Comparison of ENCODE assay signal across 20 cellular contexts in the genomic region with DNA sequence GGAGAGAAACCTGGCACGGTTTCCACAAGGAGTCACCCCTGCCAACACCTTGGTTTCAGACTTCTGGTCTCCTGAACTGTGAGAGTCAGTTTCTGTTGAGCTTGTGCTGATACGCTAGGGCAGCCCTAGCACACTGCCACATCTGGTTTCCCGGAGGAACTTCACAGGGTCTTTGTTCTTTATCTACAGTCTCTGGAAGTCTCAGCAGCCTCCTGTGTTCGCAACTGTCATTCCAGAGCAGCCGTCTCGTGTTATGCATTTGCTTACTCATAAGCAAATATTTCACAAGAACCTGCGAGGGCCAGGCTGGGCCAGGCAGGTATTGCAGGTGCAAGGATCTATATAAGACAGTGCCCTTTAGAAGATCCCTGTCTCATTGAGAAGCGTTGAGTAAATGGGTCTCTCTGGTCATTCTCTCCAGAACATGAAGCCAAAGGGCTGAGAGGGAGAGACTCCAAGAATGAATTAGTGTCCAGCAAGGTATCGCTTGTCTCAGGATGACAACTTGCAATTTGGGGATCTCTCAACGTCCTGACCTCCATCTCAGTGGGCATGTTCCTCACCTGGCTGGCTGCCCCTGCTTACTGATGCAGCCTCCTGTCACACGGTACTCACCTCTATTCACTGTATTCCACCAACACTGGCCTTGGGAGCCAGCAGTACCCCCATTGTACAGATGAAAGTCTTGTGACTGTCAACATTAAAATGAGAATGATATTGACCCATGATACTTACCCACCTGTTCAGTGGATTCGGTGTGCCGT.
DNase-seq lines count a peak whose midpoint lies in the region; ATAC-seq and TF ChIP-seq lines count a peak whose summit lies in the region.
"Had no signal": no experiment of that assay in that cellular context is flagged by ENCODE, and none has a peak within 500 bp of the region (broad histone marks: within the 10 kb centered on the region; RNA-seq: fewer than 3 reads in every experiment).

No MANE protein-coding gene starts in this region.

- no peaks in the 10 kb centered on the region for H3K36me3 ChIP-seq in osteoblast (ENCODE audit: insufficient read depth, low read length)

- no peaks in the 10 kb centered on the region for H3K9me3 ChIP-seq in osteoblast (ENCODE audit: low read depth, low read length)
- H3K9me3 ChIP-seq: SK-N-SH had no signal

- no peak overlapping the region for H3K4me3 Mint-ChIP-seq in WTC11
- H3K4me3 Mint-ChIP-seq: activated CD4-positive, alpha-beta memory T cell treated with anti-CD3 and anti-CD28 coated beads for 36 hours; activated naive CD8-positive, alpha-beta T cell treated with anti-CD3 and anti-CD28 coated beads, Interleukin-2, amount 50 U/mL, for 24 hours; stimulated activated effector memory CD8-positive, alpha-beta T cell treated with anti-CD3 and anti-CD28 coated beads, Interleukin-12 subunit alpha, Interleukin-12 subunit beta, amount 100 ng/mL, for 72 hours had no signal

- no peaks in the 10 kb centered on the region; the same call in 1 of the 2 replicates for H3K9me3 Mint-ChIP-seq in WTC11
- H3K9me3 Mint-ChIP-seq: activated CD4-positive, alpha-beta memory T cell treated with anti-CD3 and anti-CD28 coated beads for 36 hours; activated naive CD8-positive, alpha-beta T cell treated with anti-CD3 and anti-CD28 coated beads, Interleukin-2, amount 50 U/mL, for 24 hours; stimulated activated effector memory CD8-positive, alpha-beta T cell treated with anti-CD3 and anti-CD28 coated beads, Interleukin-12 subunit alpha, Interleukin-12 subunit beta, amount 100 ng/mL, for 72 hours had no signal

- H3K27me3 Mint-ChIP-seq in WTC11 (ENCODE audit: low read depth): no peaks in the 10 kb centered on the region; the same call in 1 of the 2 replicates
- H3K27me3 Mint-ChIP-seq: activated CD4-positive, alpha-beta memory T cell treated with anti-CD3 and anti-CD28 coated beads for 36 hours; activated naive CD8-positive, alpha-beta T cell treated with anti-CD3 and anti-CD28 coated beads, Interleukin-2, amount 50 U/mL, for 24 hours had no signal

- POLR2A ChIA-PET in WTC11 (lab: Charles Lee): no interaction called here

- CTCF ChIA-PET in WTC11 (lab: Charles Lee): interaction anchor here (1.0 kb wide), 1 partner anchor 238 kb away, joined by 3 read pairs; no protein-coding TSS in a partner anchor

- no peak overlapping the region for H3K4me2 ChIP-seq in osteoblast (ENCODE audit: insufficient read depth, low read length)
- H3K4me2 ChIP-seq: SK-N-SH had no signal

- no peaks in the 10 kb centered on the region for H3K4me1 ChIP-seq in osteoblast (ENCODE audit: insufficient read depth, low read length)

- ATAC-seq in WTC11: peak; percentile 73
- ATAC-seq: activated naive CD8-positive, alpha-beta T cell treated with anti-CD3 and anti-CD28 coated beads, Interleukin-2, amount 50 U/mL, for 24 hours; stimulated activated effector memory CD8-positive, alpha-beta T cell treated with anti-CD3 and anti-CD28 coated beads, Interleukin-12 subunit alpha, Interleukin-12 subunit beta, amount 100 ng/mL, for 72 hours had no signal

- H3K4me3 ChIP-seq in osteoblast (ENCODE audit: insufficient read depth, low read length): no peak overlapping the region
- H3K4me3 ChIP-seq: skin epidermis had no signal

- no peaks in the 10 kb centered on the region for H3K36me3 Mint-ChIP-seq in WTC11
- H3K36me3 Mint-ChIP-seq: activated CD4-positive, alpha-beta memory T cell treated with anti-CD3 and anti-CD28 coated beads for 36 hours had no signal

- H2AFZ ChIP-seq in osteoblast (ENCODE audit: low read length): no peak overlapping the region

- no peaks in the 10 kb centered on the region for H3K27me3 ChIP-seq in osteoblast (ENCODE audit: insufficient read depth, low read length)

- no peaks in the 10 kb centered on the region for H3K79me2 ChIP-seq in osteoblast (ENCODE audit: insufficient read depth, low read length)

- no peaks in the 10 kb centered on the region for H4K20me1 ChIP-seq in osteoblast (ENCODE audit: insufficient read depth, low read length)

- TF ChIP-seq CTCF in WTC11 (IDR thresholded peaks at IDR 0.05) (no peak), osteoblast (IDR thresholded peaks at IDR 0.05; ENCODE audit: extremely low read depth, low read depth, low read length) (no peak)

- H3K27ac Mint-ChIP-seq in WTC11: no peak overlapping the region
- H3K27ac Mint-ChIP-seq: activated CD4-positive, alpha-beta memory T cell treated with anti-CD3 and anti-CD28 coated beads for 36 hours; activated naive CD8-positive, alpha-beta T cell treated with anti-CD3 and anti-CD28 coated beads, Interleukin-2, amount 50 U/mL, for 24 hours; stimulated activated effector memory CD8-positive, alpha-beta T cell treated with anti-CD3 and anti-CD28 coated beads, Interleukin-12 subunit alpha, Interleukin-12 subunit beta, amount 100 ng/mL, for 72 hours had no signal

- no peak overlapping the region for H3K27ac ChIP-seq in osteoblast (ENCODE audit: low read depth, low read length)

- DNase-seq in DMS53 treated with DMSO at 0.1 percent for 48 hours (lab: John Stamatoyannopoulos, UW; ENCODE audit: unreplicated experiment) (peak; percentile 15), WTC11 (ENCODE audit: low spot score) (no peak), iPS-NIHi11 (ENCODE audit: low spot score) (peak; percentile 27), osteoblast (ENCODE audit: insufficient read length, low spot score, missing footprints) (peak; percentile 45), SHP77 treated with DMSO at 0.1 percent for 48 hours (lab: John Stamatoyannopoulos, UW) (no peak), amygdala (lab: John Stamatoyannopoulos, UW) (no peak), GM19238 (ENCODE audit: insufficient read length, low spot score) (no peak)
- DNase-seq in stimulated activated CD4-positive, alpha-beta T cell treated with anti-CD3 and anti-CD28 coated beads, Interleukin-4, amount 100 ng/mL, for 4 hours: no peak
- DNase-seq: activated CD4-positive, alpha-beta memory T cell treated with anti-CD3 and anti-CD28 coated beads for 36 hours; activated naive CD8-positive, alpha-beta T cell treated with anti-CD3 and anti-CD28 coated beads, Interleukin-2, amount 50 U/mL, for 24 hours; effector CD8-positive, alpha-beta T cell; foreskin melanocyte; Karpas-422; midbrain; NCI-H1417; NCI-H345; occipital lobe; SK-N-SH had no signal

- peaks cover 2% of the 10 kb centered on the region for H3K4me1 Mint-ChIP-seq in WTC11
- H3K4me1 Mint-ChIP-seq: activated naive CD8-positive, alpha-beta T cell treated with anti-CD3 and anti-CD28 coated beads, Interleukin-2, amount 50 U/mL, for 24 hours; stimulated activated effector memory CD8-positive, alpha-beta T cell treated with anti-CD3 and anti-CD28 coated beads, Interleukin-12 subunit alpha, Interleukin-12 subunit beta, amount 100 ng/mL, for 72 hours had no signal

TF ChIP-seq in WTC11, 78 proteins besides CTCF, POLR2A, EP300 and RAD21:
- TF ChIP-seq ATF1 (CRISPR knock-in tag; IDR thresholded peaks at IDR 0.05): no peak
- 0 out of 2 replicates have a peak, but pooled peaks have one; percentile 34 for TF ChIP-seq GABPB1 (CRISPR knock-in tag; IDR thresholded peaks at IDR 0.05)

Comparison
In these comparisons a context has a peak if more than half of its experiments do, and no peak if none do; other contexts are left out.
1. DNase-seq: peak in DMS53 treated with DMSO at 0.1 percent for 48 hours (single experiment), iPS-NIHi11 (single experiment) and osteoblast (single experiment); none in WTC11 (single experiment), stimulated activated CD4-positive, alpha-beta T cell treated with anti-CD3 and anti-CD28 coated beads, Interleukin-4, amount 100 ng/mL, for 4 hours (0 of 2), SHP77 treated with DMSO at 0.1 percent for 48 hours (single experiment), amygdala (0 of 56) and GM19238 (single experiment).